ENCODE assay signal across 1 cellular context in the genomic region with DNA sequence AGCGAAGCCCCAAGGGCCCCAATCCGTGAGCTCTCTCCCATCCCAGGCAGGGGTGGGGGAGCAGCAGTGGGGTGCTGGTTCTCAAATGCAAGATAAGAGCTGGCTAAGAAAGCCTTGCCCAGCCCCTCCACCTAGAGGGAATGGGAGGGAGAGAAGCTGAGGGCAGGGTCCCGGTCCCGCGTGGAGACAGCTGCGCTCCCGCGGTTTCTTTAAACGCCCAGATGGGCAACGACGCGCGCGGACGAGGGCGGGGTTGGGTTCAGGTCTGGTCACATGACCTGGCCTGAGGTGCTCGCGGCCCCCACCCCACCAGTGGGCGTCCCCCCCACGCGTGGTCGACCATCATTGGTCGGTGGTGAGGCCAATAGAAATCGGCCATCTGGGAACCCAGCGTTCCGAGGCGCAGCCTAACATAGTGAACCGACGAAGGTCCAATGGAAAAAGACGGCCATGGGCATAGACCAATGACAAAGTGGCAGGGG.
A peak's percentile ranks its signal among the peaks of the same experiment; 100 is the strongest.
TF ChIP-seq lines count a peak whose summit lies in the region.

No MANE protein-coding gene starts in this region.

TF ChIP-seq in HepG2, 621 proteins besides CTCF, POLR2A, EP300 and RAD21 (continued from another document and continues in another):
- TF ChIP-seq, protein P1, sequence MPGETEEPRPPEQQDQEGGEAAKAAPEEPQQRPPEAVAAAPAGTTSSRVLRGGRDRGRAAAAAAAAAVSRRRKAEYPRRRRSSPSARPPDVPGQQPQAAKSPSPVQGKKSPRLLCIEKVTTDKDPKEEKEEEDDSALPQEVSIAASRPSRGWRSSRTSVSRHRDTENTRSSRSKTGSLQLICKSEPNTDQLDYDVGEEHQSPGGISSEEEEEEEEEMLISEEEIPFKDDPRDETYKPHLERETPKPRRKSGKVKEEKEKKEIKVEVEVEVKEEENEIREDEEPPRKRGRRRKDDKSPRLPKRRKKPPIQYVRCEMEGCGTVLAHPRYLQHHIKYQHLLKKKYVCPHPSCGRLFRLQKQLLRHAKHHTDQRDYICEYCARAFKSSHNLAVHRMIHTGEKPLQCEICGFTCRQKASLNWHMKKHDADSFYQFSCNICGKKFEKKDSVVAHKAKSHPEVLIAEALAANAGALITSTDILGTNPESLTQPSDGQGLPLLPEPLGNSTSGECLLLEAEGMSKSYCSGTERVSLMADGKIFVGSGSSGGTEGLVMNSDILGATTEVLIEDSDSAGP (CRISPR knock-in tag; IDR thresholded peaks at IDR 0.05; ENCODE audit: borderline replicate concordance) = peak; percentile 99; the same call in 1 of the 2 replicates
- TF ChIP-seq NRL (CRISPR knock-in tag; IDR thresholded peaks at IDR 0.05; ENCODE audit: borderline replicate concordance) (no peak), ZNF605 (CRISPR knock-in tag; IDR thresholded peaks at IDR 0.05) (no peak), SNAI1 (CRISPR knock-in tag; IDR thresholded peaks at IDR 0.05; ENCODE audit: borderline replicate concordance) (no peak), ZNF337 (CRISPR knock-in tag; IDR thresholded peaks at IDR 0.05; ENCODE audit: borderline replicate concordance, low read depth) (no peak), ELF1 (CRISPR knock-in tag; IDR thresholded peaks at IDR 0.05) (peak; percentile 19; the same call in 1 of the 2 replicates), EHMT2 (IDR thresholded peaks at IDR 0.05; ENCODE audit: borderline replicate concordance, low read depth, low read length) (no peak), RXRB (CRISPR knock-in tag; IDR thresholded peaks at IDR 0.05; ENCODE audit: borderline replicate concordance) (0 out of 2 replicates have a peak, but pooled peaks have one; percentile 7), ZNF460 (CRISPR knock-in tag; IDR thresholded peaks at IDR 0.05; ENCODE audit: borderline replicate concordance) (no peak), ZFY (CRISPR knock-in tag; IDR thresholded peaks at IDR 0.05) (no peak), CBX5 (CRISPR knock-in tag; IDR thresholded peaks at IDR 0.05; ENCODE audit: borderline replicate concordance) (0 out of 2 replicates have a peak, but pooled peaks have one; percentile 16), ZNF562 (CRISPR knock-in tag; IDR thresholded peaks at IDR 0.05; ENCODE audit: borderline replicate concordance) (no peak), ZFX (CRISPR knock-in tag; IDR thresholded peaks at IDR 0.05; ENCODE audit: low read depth) (no peak), MYC (CRISPR knock-in tag; IDR thresholded peaks at IDR 0.05; ENCODE audit: borderline replicate concordance) (peak; percentile 72), CEBPB (IDR thresholded peaks at IDR 0.05; ENCODE audit: borderline replicate concordance, low read depth, low read length) (no peak), CBX2 (IDR thresholded peaks at IDR 0.05; ENCODE audit: low read depth, low read length) (no peak), CBX2 (CRISPR knock-in tag; IDR thresholded peaks at IDR 0.05; ENCODE audit: low read depth) (no peak), ZNF354B (CRISPR knock-in tag; IDR thresholded peaks at IDR 0.05) (no peak)
- TF ChIP-seq, protein P2, sequence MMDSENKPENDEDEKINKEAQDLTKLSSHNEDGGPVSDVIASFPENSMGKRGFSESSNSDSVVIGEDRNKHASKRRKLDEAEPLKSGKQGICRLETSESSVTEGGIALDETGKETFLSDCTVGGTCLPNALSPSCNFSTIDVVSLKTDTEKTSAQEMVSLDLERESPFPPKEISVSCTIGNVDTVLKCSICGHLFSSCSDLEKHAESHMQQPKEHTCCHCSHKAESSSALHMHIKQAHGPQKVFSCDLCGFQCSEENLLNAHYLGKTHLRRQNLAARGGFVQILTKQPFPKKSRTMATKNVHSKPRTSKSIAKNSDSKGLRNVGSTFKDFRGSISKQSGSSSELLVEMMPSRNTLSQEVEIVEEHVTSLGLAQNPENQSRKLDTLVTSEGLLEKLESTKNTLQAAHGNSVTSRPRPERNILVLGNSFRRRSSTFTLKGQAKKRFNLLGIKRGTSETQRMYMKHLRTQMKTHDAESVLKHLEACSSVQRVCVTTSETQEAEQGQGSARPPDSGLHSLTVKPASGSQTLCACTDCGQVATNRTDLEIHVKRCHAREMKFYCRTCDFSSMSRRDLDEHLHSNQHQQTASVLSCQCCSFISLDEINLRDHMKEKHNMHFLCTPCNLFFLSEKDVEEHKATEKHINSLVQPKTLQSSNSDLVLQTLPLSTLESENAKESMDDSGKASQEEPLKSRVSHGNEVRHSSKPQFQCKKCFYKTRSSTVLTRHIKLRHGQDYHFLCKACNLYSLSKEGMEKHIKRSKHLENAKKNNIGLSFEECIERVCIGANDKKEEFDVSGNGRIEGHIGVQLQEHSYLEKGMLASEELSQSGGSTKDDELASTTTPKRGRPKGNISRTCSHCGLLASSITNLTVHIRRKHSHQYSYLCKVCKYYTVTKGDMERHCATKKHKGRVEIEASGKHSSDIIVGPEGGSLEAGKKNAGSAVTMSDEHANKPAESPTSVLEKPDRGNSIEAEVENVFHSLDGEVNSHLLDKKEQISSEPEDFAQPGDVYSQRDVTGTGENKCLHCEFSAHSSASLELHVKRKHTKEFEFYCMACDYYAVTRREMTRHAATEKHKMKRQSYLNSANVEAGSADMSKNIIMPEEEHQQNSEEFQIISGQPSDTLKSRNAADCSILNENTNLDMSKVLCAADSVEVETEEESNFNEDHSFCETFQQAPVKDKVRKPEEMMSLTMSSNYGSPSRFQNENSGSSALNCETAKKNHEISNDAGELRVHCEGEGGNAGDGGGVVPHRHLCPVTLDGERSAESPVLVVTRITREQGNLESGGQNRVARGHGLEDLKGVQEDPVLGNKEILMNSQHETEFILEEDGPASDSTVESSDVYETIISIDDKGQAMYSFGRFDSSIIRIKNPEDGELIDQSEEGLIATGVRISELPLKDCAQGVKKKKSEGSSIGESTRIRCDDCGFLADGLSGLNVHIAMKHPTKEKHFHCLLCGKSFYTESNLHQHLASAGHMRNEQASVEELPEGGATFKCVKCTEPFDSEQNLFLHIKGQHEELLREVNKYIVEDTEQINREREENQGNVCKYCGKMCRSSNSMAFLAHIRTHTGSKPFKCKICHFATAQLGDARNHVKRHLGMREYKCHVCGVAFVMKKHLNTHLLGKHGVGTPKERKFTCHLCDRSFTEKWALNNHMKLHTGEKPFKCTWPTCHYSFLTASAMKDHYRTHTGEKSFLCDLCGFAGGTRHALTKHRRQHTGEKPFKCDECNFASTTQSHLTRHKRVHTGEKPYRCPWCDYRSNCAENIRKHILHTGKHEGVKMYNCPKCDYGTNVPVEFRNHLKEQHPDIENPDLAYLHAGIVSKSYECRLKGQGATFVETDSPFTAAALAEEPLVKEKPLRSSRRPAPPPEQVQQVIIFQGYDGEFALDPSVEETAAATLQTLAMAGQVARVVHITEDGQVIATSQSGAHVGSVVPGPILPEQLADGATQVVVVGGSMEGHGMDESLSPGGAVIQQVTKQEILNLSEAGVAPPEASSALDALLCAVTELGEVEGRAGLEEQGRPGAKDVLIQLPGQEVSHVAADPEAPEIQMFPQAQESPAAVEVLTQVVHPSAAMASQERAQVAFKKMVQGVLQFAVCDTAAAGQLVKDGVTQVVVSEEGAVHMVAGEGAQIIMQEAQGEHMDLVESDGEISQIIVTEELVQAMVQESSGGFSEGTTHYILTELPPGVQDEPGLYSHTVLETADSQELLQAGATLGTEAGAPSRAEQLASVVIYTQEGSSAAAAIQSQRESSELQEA (CRISPR knock-in tag; IDR thresholded peaks at IDR 0.05; ENCODE audit: not compliant biosample characterization) = peak; percentile 14
- TF ChIP-seq, protein P3, sequence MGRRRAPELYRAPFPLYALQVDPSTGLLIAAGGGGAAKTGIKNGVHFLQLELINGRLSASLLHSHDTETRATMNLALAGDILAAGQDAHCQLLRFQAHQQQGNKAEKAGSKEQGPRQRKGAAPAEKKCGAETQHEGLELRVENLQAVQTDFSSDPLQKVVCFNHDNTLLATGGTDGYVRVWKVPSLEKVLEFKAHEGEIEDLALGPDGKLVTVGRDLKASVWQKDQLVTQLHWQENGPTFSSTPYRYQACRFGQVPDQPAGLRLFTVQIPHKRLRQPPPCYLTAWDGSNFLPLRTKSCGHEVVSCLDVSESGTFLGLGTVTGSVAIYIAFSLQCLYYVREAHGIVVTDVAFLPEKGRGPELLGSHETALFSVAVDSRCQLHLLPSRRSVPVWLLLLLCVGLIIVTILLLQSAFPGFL (CRISPR knock-in tag; IDR thresholded peaks at IDR 0.05) = no peak
- TF ChIP-seq, protein P4, sequence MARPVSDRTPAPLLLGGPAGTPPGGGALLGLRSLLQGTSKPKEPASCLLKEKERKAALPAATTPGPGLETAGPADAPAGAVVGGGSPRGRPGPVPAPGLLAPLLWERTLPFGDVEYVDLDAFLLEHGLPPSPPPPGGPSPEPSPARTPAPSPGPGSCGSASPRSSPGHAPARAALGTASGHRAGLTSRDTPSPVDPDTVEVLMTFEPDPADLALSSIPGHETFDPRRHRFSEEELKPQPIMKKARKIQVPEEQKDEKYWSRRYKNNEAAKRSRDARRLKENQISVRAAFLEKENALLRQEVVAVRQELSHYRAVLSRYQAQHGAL (CRISPR knock-in tag; IDR thresholded peaks at IDR 0.05; ENCODE audit: not compliant biosample characterization) = no peak
- TF ChIP-seq, protein P5, sequence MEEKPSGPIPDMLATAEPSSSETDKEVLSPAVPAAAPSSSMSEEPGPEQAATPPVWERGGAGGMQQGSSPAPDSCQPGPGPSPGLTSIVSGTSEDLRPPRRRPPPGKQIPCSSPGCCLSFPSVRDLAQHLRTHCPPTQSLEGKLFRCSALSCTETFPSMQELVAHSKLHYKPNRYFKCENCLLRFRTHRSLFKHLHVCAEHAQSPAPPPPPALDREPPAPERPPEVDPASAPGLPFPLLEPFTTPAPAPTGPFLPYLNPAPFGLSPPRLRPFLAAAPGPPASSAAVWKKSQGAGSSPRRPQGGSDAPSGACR (CRISPR knock-in tag; IDR thresholded peaks at IDR 0.05) = peak; percentile 87; the same call in 1 of the 2 replicates
- TF ChIP-seq, protein P6, sequence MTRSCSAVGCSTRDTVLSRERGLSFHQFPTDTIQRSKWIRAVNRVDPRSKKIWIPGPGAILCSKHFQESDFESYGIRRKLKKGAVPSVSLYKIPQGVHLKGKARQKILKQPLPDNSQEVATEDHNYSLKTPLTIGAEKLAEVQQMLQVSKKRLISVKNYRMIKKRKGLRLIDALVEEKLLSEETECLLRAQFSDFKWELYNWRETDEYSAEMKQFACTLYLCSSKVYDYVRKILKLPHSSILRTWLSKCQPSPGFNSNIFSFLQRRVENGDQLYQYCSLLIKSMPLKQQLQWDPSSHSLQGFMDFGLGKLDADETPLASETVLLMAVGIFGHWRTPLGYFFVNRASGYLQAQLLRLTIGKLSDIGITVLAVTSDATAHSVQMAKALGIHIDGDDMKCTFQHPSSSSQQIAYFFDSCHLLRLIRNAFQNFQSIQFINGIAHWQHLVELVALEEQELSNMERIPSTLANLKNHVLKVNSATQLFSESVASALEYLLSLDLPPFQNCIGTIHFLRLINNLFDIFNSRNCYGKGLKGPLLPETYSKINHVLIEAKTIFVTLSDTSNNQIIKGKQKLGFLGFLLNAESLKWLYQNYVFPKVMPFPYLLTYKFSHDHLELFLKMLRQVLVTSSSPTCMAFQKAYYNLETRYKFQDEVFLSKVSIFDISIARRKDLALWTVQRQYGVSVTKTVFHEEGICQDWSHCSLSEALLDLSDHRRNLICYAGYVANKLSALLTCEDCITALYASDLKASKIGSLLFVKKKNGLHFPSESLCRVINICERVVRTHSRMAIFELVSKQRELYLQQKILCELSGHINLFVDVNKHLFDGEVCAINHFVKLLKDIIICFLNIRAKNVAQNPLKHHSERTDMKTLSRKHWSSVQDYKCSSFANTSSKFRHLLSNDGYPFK (CRISPR knock-in tag; IDR thresholded peaks at IDR 0.05; ENCODE audit: borderline replicate concordance) = peak; percentile 75; the same call in 1 of the 2 replicates
- TF ChIP-seq, protein P7, sequence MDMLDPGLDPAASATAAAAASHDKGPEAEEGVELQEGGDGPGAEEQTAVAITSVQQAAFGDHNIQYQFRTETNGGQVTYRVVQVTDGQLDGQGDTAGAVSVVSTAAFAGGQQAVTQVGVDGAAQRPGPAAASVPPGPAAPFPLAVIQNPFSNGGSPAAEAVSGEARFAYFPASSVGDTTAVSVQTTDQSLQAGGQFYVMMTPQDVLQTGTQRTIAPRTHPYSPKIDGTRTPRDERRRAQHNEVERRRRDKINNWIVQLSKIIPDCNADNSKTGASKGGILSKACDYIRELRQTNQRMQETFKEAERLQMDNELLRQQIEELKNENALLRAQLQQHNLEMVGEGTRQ (IDR thresholded peaks at IDR 0.05; ENCODE audit: low read depth, low read length) = peak; percentile 84
- TF ChIP-seq, protein P7 (CRISPR knock-in tag; IDR thresholded peaks at IDR 0.05; ENCODE audit: borderline replicate concordance) = peak; percentile 94; the same call in 1 of the 2 replicates
- TF ChIP-seq, protein P8, sequence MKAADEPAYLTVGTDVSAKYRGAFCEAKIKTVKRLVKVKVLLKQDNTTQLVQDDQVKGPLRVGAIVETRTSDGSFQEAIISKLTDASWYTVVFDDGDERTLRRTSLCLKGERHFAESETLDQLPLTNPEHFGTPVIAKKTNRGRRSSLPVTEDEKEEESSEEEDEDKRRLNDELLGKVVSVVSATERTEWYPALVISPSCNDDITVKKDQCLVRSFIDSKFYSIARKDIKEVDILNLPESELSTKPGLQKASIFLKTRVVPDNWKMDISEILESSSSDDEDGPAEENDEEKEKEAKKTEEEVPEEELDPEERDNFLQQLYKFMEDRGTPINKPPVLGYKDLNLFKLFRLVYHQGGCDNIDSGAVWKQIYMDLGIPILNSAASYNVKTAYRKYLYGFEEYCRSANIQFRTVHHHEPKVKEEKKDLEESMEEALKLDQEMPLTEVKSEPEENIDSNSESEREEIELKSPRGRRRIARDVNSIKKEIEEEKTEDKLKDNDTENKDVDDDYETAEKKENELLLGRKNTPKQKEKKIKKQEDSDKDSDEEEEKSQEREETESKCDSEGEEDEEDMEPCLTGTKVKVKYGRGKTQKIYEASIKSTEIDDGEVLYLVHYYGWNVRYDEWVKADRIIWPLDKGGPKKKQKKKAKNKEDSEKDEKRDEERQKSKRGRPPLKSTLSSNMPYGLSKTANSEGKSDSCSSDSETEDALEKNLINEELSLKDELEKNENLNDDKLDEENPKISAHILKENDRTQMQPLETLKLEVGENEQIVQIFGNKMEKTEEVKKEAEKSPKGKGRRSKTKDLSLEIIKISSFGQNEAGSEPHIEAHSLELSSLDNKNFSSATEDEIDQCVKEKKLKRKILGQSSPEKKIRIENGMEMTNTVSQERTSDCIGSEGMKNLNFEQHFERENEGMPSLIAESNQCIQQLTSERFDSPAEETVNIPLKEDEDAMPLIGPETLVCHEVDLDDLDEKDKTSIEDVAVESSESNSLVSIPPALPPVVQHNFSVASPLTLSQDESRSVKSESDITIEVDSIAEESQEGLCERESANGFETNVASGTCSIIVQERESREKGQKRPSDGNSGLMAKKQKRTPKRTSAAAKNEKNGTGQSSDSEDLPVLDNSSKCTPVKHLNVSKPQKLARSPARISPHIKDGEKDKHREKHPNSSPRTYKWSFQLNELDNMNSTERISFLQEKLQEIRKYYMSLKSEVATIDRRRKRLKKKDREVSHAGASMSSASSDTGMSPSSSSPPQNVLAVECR (CRISPR knock-in tag; IDR thresholded peaks at IDR 0.05; ENCODE audit: borderline replicate concordance) = peak; percentile 85; the same call in 1 of the 2 replicates
- TF ChIP-seq, protein P9, sequence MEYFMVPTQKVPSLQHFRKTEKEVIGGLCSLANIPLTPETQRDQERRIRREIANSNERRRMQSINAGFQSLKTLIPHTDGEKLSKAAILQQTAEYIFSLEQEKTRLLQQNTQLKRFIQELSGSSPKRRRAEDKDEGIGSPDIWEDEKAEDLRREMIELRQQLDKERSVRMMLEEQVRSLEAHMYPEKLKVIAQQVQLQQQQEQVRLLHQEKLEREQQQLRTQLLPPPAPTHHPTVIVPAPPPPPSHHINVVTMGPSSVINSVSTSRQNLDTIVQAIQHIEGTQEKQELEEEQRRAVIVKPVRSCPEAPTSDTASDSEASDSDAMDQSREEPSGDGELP (IDR thresholded peaks at IDR 0.05; ENCODE audit: borderline replicate concordance, low read depth) = peak; percentile 95
